In the genomic region with DNA sequence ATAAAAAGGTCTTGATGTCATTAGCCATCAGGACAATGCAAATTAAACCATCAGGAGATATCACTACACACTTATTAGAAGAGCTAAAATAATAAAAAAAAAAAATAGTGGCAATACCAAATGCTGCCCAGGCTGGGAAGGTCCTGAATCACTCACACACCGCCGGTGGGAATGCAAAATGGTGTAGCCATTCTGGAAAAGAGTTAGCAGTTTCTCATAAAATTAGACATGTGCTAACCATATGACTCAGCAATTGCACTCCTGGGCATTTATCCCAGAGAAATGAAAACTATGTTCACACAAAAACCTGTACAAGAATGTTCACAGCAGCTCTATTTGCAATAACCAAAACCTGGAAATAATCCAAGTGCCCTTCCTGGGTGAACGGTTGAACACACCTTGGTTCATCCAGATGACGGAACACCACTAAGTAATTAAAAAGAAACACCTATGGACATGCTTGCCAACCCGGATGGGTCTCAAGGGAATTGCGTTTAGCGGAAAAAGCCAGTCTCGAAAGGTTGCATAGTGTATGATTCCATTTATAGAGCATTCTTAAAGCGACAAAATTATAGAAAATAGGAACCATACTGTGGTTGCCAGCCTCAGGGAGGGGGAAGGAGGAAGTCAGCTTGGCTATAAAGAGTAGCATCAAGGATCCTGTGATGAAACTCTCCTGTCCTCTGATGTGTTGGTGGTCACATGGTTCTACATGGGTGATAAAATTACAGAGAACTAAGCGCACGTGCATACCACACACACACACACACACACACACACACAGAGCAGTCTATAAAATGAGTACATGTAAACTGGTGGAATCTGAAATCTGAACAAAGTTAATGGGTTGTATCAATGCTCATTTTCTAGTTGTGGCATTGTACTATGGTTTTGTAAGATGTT, we compare ENCODE assay signal across 8 cellular contexts. TPM values are rescaled to one million over a fixed set of nuclear protein-coding genes. Genes with fewer than 3 reads are reported as not detected.
DNase-seq lines count a peak whose midpoint lies in the region; ATAC-seq and TF ChIP-seq lines count a peak whose summit lies in the region.

No MANE protein-coding gene starts in this region.

- no peak for TF ChIP-seq POLR2A in tibial nerve (IDR thresholded peaks at IDR 0.05)

- peaks cover 0 to 42% (median 28%) of the 10 kb centered on the region in 4 donors for H3K4me1 ChIP-seq in tibial nerve

- WGBS in tibial nerve, 2 donors: 54 to 57% methylated on average over 11 of the region's 11 CpGs

- in situ Hi-C loops in astrocyte of the cerebellum (cut with HindIII; ENCODE audit: low sequenced_read_pairs): no loop called here

- TF ChIP-seq CTCF in AG04450 (IDR thresholded peaks at IDR 0.05; ENCODE audit: low read depth, low read length) (no peak), astrocyte of the cerebellum (IDR thresholded peaks at IDR 0.05; ENCODE audit: low read depth, low read length, missing control alignments) (no peak), tibial nerve (IDR thresholded peaks at IDR 0.05) (peak in 1 of 5 experiments; percentile 8)

- CTCF ChIA-PET in AG04450 (lab: Charles Lee): interaction anchor here (1.2 kb wide), 1 partner anchor 83 kb away, joined by 5 read pairs; no protein-coding TSS in a partner anchor
- CTCF ChIA-PET in HEK293T (lab: Yijun Ruan, JAX): no interaction called here

- H3K27ac ChIP-seq in AG04450 (ENCODE audit: low read depth, low read length): peak overlapping the region; percentile 42
- peak overlapping the region in 3 of 4 donors; percentile 9 to 63 (median 37) for H3K27ac ChIP-seq in tibial nerve

- ATAC-seq in GM18498 (IDR thresholded peaks at IDR 0.05; ENCODE audit: unreplicated experiment) (peak; percentile 26), HG03159 (IDR thresholded peaks at IDR 0.05; ENCODE audit: unreplicated experiment) (peak; percentile 32)

- H3K9me3 ChIP-seq in AG04450 (ENCODE audit: control insufficient read depth, insufficient read depth, low read length) (no peaks in the 10 kb centered on the region; the same call in 1 of the 2 replicates), tibial nerve (no peaks in the 10 kb centered on the region)

- DNase-seq in AG04450 (ENCODE audit: low read depth, low spot score) (peak; percentile 70), OCI-M1 (lab: John Stamatoyannopoulos, UW) (peak; percentile 78), astrocyte of the cerebellum (ENCODE audit: low read depth) (peak; percentile 93), left kidney (ENCODE audit: low read depth, low spot score) (peak; percentile 35), tibial nerve (ENCODE audit: low spot score in 2 of 2) (peak in 1 of 2 donors; percentile 66), HEK293T (ENCODE audit: extremely low spot score) (no peak)

- POLR2A ChIA-PET in AG04450 (lab: Yijun Ruan, JAX) (interaction anchor here (0.7 kb wide), 1 partner anchor 10 kb away, joined by 3 read pairs; no protein-coding TSS in a partner anchor), HEK293T (lab: Yijun Ruan, JAX) (no interaction called here)

- H3K4me3 ChIP-seq in AG04450 (ENCODE audit: low read depth, low read length): no peak overlapping the region
- no peak overlapping the region for H3K4me3 ChIP-seq in astrocyte of the cerebellum (ENCODE audit: low read depth, low read length)
- no peak overlapping the region for H3K4me3 ChIP-seq in tibial nerve

- peaks cover 11% of the 10 kb centered on the region for H3K27me3 ChIP-seq in AG04450 (ENCODE audit: control insufficient read depth, insufficient read depth, low read length)
- peaks cover 0 to 18% of the 10 kb centered on the region in 2 donors for H3K27me3 ChIP-seq in tibial nerve

- H3K36me3 ChIP-seq in tibial nerve: no peaks in the 10 kb centered on the region

- peak; percentile 54 to 79 for TF ChIP-seq EP300 in tibial nerve (IDR thresholded peaks at IDR 0.05)

TF ChIP-seq in HEK293T, 16 proteins besides CTCF, POLR2A, EP300 and RAD21:
- TF ChIP-seq SP1 (IDR thresholded peaks at IDR 0.05) (no peak), ELF4 (IDR thresholded peaks at IDR 0.05) (no peak), FOXM1 (IDR thresholded peaks at IDR 0.05; ENCODE audit: borderline replicate concordance) (no peak), BHLHE40 (IDR thresholded peaks at IDR 0.05; ENCODE audit: borderline replicate concordance) (no peak), NFRKB (IDR thresholded peaks at IDR 0.05) (no peak), ZNF384 (IDR thresholded peaks at IDR 0.05) (no peak), SUZ12 (IDR thresholded peaks at IDR 0.05) (no peak), FOXK2 (IDR thresholded peaks at IDR 0.05) (no peak), L3MBTL2 (conservative IDR thresholded peaks at IDR 0.05) (no peak), FOXA1 (IDR thresholded peaks at IDR 0.05) (no peak), LEF1 (IDR thresholded peaks at IDR 0.05; ENCODE audit: borderline replicate concordance) (no peak), ARNT (IDR thresholded peaks at IDR 0.05) (no peak), TARDBP (IDR thresholded peaks at IDR 0.05) (no peak), HDGF (IDR thresholded peaks at IDR 0.05; ENCODE audit: borderline replicate concordance) (no peak), CTBP1 (IDR thresholded peaks at IDR 0.05; ENCODE audit: borderline replicate concordance) (no peak)
- TF ChIP-seq, protein P1, sequence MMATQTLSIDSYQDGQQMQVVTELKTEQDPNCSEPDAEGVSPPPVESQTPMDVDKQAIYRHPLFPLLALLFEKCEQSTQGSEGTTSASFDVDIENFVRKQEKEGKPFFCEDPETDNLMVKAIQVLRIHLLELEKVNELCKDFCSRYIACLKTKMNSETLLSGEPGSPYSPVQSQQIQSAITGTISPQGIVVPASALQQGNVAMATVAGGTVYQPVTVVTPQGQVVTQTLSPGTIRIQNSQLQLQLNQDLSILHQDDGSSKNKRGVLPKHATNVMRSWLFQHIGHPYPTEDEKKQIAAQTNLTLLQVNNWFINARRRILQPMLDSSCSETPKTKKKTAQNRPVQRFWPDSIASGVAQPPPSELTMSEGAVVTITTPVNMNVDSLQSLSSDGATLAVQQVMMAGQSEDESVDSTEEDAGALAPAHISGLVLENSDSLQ (IDR thresholded peaks at IDR 0.05): no peak

RNA-seq across cellular contexts. Expression of a gene that starts 4.6 kb away (rescaled TPM):
- 4.7 and 5.3 TPM in 2 replicates for polyA plus RNA-seq in AG04450 (2011; rRNA removed)
- 5.9 and 10.9 TPM in 2 replicates for polyA minus RNA-seq in AG04450 (2011; rRNA and poly(A)+ RNA removed)
- total RNA-seq in tibial nerve: 1,000 to 10,000 TPM in 3 of 4 donors, 100 to 1,000 TPM in 1; 831 to 1,485 (median 1,405) TPM
